ENCODE assay signal across 8 cellular contexts in genomic region chr17:42743595-42744282, GRCh38. TPM values are rescaled to one million over a fixed set of nuclear protein-coding genes. Genes with fewer than 3 reads are reported as not detected.
DNase-seq lines count a peak whose midpoint lies in the region; TF ChIP-seq lines count a peak whose summit lies in the region.

No MANE protein-coding gene starts in this region.

- POLR2A ChIA-PET in OCI-LY7 (lab: Charles Lee): interaction anchor here (0.6 to 1.2 kb wide), 6 partner anchors 8 to 385 kb away, joined by 3 to 5 read pairs (median 3); partner anchors contain the start of gene G6PC1

- BruUV-seq in OCI-LY7 (replicated peaks; lab: Mats Ljungman, UMichigan): no TSS peak

- H3K36me3 ChIP-seq in OCI-LY7 (ENCODE audit: insufficient read depth, low read length): peaks cover 4% of the 10 kb centered on the region; the same call in 1 of the 2 replicates
- no peaks in the 10 kb centered on the region for H3K36me3 ChIP-seq in effector memory CD4-positive, alpha-beta T cell (ENCODE audit: control insufficient read depth, insufficient read depth, low read length)
- H3K36me3 ChIP-seq in neuron (ENCODE audit: insufficient read depth, low read length): no peaks in the 10 kb centered on the region

- peak overlapping the region; percentile 69 for H3K27ac ChIP-seq in OCI-LY7 (ENCODE audit: low read depth, low read length, poor library complexity, severe bottlenecking)
- H3K27ac ChIP-seq in effector memory CD4-positive, alpha-beta T cell (ENCODE audit: insufficient read depth, low read length, poor library complexity, severe bottlenecking): peak overlapping the region; percentile 80

- peak overlapping the region; percentile 83 for H3K4me2 ChIP-seq in OCI-LY7 (ENCODE audit: low read length)

- DNase-seq in GM12865 (ENCODE audit: low read depth) (no peak), OCI-LY7 (ENCODE audit: low spot score) (no peak), LoVo (ENCODE audit: low spot score) (no peak), retina (no peak), NCI-H1930 (lab: John Stamatoyannopoulos, UW) (no peak), anterior cingulate cortex (lab: John Stamatoyannopoulos, UW) (no peak)
- no peak for DNase-seq in effector memory CD4-positive, alpha-beta T cell

- no peaks in the 10 kb centered on the region for H4K20me1 ChIP-seq in OCI-LY7 (ENCODE audit: insufficient read depth, low read length)

- peaks cover 19% of the 10 kb centered on the region for H3K79me2 ChIP-seq in OCI-LY7 (ENCODE audit: insufficient read depth, low read depth, low read length)

- CTCF ChIA-PET in OCI-LY7 (lab: Charles Lee; ENCODE audit: unreplicated experiment): no interaction called here

- H3K27me3 ChIP-seq in effector memory CD4-positive, alpha-beta T cell (replicated peaks; ENCODE audit: control insufficient read depth, insufficient read depth, low read length, poor library complexity, severe bottlenecking): no peaks in the 10 kb centered on the region
- H3K27me3 ChIP-seq in neuron (ENCODE audit: insufficient read depth, low read length): no peaks in the 10 kb centered on the region

- H3K4me3 ChIP-seq in GM12865 (ENCODE audit: low read depth, low read length): peak overlapping the region; percentile 77
- H3K4me3 ChIP-seq in OCI-LY7 (ENCODE audit: low read depth, low read length, poor library complexity, severe bottlenecking): peak overlapping the region; percentile 75
- peak overlapping the region; percentile 66 for H3K4me3 ChIP-seq in effector memory CD4-positive, alpha-beta T cell (ENCODE audit: insufficient read depth, low read depth, low read length, poor library complexity, severe bottlenecking)
- H3K4me3 ChIP-seq in neuron (ENCODE audit: low read length): peak overlapping the region; percentile 85

- peak overlapping the region; percentile 96; the same call in 1 of the 2 replicates for H2AFZ ChIP-seq in OCI-LY7 (ENCODE audit: low read length)
- H2AFZ ChIP-seq in neuron (ENCODE audit: low read depth, low read length): peak overlapping the region; percentile 46

- no peaks in the 10 kb centered on the region for H3K9me3 ChIP-seq in OCI-LY7 (ENCODE audit: low read length)
- H3K9me3 ChIP-seq in effector memory CD4-positive, alpha-beta T cell (ENCODE audit: control insufficient read depth, low read length): no peaks in the 10 kb centered on the region
- no peaks in the 10 kb centered on the region for H3K9me3 ChIP-seq in neuron (ENCODE audit: low read length)

- peak; percentile 2 for TF ChIP-seq CTCF in GM12865 (IDR thresholded peaks at IDR 0.05; ENCODE audit: insufficient read depth, low read depth, low read length, missing control alignments)
- no peak; the same call in none of the 2 replicates for TF ChIP-seq CTCF in OCI-LY7 (conservative IDR thresholded peaks at IDR 0.05; ENCODE audit: low read length)

- H3K9me2 ChIP-seq in OCI-LY7 (ENCODE audit: insufficient read depth, low read length): no peaks in the 10 kb centered on the region

- H3K4me1 ChIP-seq in OCI-LY7 (ENCODE audit: insufficient read depth, low read length, poor library complexity, severe bottlenecking) (peaks cover 25% of the 10 kb centered on the region), neuron (ENCODE audit: insufficient read depth, low read length) (peaks cover 8% of the 10 kb centered on the region)
- peaks cover 14% of the 10 kb centered on the region for H3K4me1 ChIP-seq in effector memory CD4-positive, alpha-beta T cell (ENCODE audit: control insufficient read depth, insufficient read depth, low read length, poor library complexity, severe bottlenecking)

- intact Hi-C loops in OCI-LY7 (cut with micrococcal nuclease; ENCODE audit: unreplicated experiment): no loop called here

RNA-seq across cellular contexts. Expression of gene EZH1, which starts 1.1 kb away (rescaled TPM):
- 56.6 and 57.1 TPM in 2 replicates for total RNA-seq in OCI-LY7 (2014; rRNA removed; shearing (Covaris generic))
- 62.4 and 84.4 TPM in 2 replicates for total RNA-seq in OCI-LY7 (2022)

RNA-seq across cellular contexts. Expression of gene RAMP2, which starts 17.3 kb away (rescaled TPM):
- not detected in 2 replicates for total RNA-seq in OCI-LY7 (2014; rRNA removed; shearing (Covaris generic))
- not detected in 2 replicates for total RNA-seq in OCI-LY7 (2022)

RNA-seq across cellular contexts. Expression of gene VPS25, which starts 29.5 kb away (rescaled TPM):
- total RNA-seq in OCI-LY7 (2014; rRNA removed; shearing (Covaris generic)): 70.7 and 78.4 TPM in 2 replicates
- total RNA-seq in OCI-LY7 (2022): 83.9 and 84.1 TPM in 2 replicates

RNA-seq across cellular contexts. Expression of gene WNK4, which starts 36.7 kb away (rescaled TPM):
- 1.2 and 2.4 TPM in 2 replicates for total RNA-seq in OCI-LY7 (2014; rRNA removed; shearing (Covaris generic))
- 8.3 and 10.9 TPM in 2 replicates for total RNA-seq in OCI-LY7 (2022)

RNA-seq across cellular contexts. Expression of gene COA3, which starts 54.8 kb away (rescaled TPM):
- total RNA-seq in OCI-LY7 (2014; rRNA removed; shearing (Covaris generic)): 36.6 and 38.2 TPM in 2 replicates
- 32.1 and 34.9 TPM in 2 replicates for total RNA-seq in OCI-LY7 (2022)
